Comparison of ENCODE assay signal across 1 cellular context in genomic region chr14:86279405-86279804, GRCh38.
TF ChIP-seq lines count a peak whose summit lies in the region.

No MANE protein-coding gene starts in this region.

TF ChIP-seq in GM23338, 12 proteins besides CTCF, POLR2A, EP300 and RAD21 (continued from another document):
- TF ChIP-seq, protein P1, sequence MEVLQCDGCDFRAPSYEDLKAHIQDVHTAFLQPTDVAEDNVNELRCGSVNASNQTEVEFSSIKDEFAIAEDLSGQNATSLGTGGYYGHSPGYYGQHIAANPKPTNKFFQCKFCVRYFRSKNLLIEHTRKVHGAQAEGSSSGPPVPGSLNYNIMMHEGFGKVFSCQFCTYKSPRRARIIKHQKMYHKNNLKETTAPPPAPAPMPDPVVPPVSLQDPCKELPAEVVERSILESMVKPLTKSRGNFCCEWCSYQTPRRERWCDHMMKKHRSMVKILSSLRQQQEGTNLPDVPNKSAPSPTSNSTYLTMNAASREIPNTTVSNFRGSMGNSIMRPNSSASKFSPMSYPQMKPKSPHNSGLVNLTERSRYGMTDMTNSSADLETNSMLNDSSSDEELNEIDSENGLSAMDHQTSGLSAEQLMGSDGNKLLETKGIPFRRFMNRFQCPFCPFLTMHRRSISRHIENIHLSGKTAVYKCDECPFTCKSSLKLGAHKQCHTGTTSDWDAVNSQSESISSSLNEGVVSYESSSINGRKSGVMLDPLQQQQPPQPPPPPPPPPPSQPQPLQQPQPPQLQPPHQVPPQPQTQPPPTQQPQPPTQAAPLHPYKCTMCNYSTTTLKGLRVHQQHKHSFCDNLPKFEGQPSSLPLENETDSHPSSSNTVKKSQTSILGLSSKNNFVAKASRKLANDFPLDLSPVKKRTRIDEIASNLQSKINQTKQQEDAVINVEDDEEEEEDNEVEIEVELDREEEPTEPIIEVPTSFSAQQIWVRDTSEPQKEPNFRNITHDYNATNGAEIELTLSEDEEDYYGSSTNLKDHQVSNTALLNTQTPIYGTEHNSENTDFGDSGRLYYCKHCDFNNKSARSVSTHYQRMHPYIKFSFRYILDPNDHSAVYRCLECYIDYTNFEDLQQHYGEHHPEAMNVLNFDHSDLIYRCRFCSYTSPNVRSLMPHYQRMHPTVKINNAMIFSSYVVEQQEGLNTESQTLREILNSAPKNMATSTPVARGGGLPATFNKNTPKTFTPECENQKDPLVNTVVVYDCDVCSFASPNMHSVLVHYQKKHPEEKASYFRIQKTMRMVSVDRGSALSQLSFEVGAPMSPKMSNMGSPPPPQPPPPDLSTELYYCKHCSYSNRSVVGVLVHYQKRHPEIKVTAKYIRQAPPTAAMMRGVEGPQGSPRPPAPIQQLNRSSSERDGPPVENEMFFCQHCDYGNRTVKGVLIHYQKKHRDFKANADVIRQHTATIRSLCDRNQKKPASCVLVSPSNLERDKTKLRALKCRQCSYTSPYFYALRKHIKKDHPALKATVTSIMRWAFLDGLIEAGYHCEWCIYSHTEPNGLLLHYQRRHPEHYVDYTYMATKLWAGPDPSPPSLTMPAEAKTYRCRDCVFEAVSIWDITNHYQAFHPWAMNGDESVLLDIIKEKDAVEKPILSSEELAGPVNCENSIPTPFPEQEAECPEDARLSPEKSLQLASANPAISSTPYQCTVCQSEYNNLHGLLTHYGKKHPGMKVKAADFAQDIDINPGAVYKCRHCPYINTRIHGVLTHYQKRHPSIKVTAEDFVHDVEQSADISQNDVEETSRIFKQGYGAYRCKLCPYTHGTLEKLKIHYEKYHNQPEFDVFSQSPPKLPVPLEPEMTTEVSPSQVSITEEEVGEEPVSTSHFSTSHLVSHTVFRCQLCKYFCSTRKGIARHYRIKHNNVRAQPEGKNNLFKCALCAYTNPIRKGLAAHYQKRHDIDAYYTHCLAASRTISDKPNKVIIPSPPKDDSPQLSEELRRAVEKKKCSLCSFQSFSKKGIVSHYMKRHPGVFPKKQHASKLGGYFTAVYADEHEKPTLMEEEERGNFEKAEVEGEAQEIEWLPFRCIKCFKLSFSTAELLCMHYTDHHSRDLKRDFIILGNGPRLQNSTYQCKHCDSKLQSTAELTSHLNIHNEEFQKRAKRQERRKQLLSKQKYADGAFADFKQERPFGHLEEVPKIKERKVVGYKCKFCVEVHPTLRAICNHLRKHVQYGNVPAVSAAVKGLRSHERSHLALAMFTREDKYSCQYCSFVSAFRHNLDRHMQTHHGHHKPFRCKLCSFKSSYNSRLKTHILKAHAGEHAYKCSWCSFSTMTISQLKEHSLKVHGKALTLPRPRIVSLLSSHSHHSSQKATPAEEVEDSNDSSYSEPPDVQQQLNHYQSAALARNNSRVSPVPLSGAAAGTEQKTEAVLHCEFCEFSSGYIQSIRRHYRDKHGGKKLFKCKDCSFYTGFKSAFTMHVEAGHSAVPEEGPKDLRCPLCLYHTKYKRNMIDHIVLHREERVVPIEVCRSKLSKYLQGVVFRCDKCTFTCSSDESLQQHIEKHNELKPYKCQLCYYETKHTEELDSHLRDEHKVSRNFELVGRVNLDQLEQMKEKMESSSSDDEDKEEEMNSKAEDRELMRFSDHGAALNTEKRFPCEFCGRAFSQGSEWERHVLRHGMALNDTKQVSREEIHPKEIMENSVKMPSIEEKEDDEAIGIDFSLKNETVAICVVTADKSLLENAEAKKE (CRISPR knock-in tag; IDR thresholded peaks at IDR 0.05), result no peak
- TF ChIP-seq ZNF114 (CRISPR knock-in tag; IDR thresholded peaks at IDR 0.05), result no peak
- no peak for TF ChIP-seq NANOG (IDR thresholded peaks at IDR 0.05; ENCODE audit: borderline replicate concordance)
- TF ChIP-seq, protein P2, sequence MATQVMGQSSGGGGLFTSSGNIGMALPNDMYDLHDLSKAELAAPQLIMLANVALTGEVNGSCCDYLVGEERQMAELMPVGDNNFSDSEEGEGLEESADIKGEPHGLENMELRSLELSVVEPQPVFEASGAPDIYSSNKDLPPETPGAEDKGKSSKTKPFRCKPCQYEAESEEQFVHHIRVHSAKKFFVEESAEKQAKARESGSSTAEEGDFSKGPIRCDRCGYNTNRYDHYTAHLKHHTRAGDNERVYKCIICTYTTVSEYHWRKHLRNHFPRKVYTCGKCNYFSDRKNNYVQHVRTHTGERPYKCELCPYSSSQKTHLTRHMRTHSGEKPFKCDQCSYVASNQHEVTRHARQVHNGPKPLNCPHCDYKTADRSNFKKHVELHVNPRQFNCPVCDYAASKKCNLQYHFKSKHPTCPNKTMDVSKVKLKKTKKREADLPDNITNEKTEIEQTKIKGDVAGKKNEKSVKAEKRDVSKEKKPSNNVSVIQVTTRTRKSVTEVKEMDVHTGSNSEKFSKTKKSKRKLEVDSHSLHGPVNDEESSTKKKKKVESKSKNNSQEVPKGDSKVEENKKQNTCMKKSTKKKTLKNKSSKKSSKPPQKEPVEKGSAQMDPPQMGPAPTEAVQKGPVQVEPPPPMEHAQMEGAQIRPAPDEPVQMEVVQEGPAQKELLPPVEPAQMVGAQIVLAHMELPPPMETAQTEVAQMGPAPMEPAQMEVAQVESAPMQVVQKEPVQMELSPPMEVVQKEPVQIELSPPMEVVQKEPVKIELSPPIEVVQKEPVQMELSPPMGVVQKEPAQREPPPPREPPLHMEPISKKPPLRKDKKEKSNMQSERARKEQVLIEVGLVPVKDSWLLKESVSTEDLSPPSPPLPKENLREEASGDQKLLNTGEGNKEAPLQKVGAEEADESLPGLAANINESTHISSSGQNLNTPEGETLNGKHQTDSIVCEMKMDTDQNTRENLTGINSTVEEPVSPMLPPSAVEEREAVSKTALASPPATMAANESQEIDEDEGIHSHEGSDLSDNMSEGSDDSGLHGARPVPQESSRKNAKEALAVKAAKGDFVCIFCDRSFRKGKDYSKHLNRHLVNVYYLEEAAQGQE (IDR thresholded peaks at IDR 0.05; ENCODE audit: unreplicated experiment), result no peak
- no peak for TF ChIP-seq EZH2 (IDR thresholded peaks at IDR 0.05; ENCODE audit: low read depth, unreplicated experiment)
- TF ChIP-seq ZNF331 (CRISPR knock-in tag; IDR thresholded peaks at IDR 0.05; ENCODE audit: low read depth), result no peak
- no peak for TF ChIP-seq EZH2phosphoT487 (IDR thresholded peaks at IDR 0.05; ENCODE audit: unreplicated experiment)
TF ChIP-seq in GM23338: peak in this region for 0.
